8 cellular contexts compared by ENCODE assay signal in the genomic region with DNA sequence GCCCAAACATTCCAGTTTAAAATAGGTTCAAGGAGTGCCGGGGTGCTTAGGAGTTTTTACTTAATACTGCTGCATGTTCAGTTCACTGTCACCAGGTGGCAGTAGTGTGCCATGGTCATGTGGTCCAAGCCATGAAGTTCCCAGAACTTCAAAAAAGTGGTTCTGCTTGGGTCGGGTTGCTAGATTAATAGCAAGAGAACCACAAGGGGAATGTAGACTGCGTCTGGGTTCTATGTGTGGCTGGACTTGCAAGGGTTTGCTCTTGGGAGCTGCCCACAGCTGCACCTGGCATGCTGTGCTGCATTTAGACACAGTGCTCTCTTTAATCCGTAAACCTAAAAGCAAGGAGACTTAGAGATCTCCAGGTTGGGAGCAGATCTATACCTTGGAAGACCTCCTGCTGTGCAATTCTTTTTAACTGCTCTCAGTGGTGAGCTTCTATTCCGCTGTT. TPM values are rescaled to one million over a fixed set of nuclear protein-coding genes. Genes with fewer than 3 reads are reported as not detected.
DNase-seq lines count a peak whose midpoint lies in the region; ATAC-seq, FAIRE-seq and TF ChIP-seq lines count a peak whose summit lies in the region.

No MANE protein-coding gene starts in this region.

- no peaks in the 10 kb centered on the region for H3K79me1 ChIP-seq in H1 (ENCODE audit: low read depth, low read length)
- H3K79me1 ChIP-seq in mesendoderm (ENCODE audit: low read length) = no peaks in the 10 kb centered on the region

- H3K27ac Mint-ChIP-seq in stimulated activated naive CD8-positive, alpha-beta T cell treated with anti-CD3 and anti-CD28 coated beads, Interleukin-15, amount 100 ng/mL, for 72 hours = no peak overlapping the region

- H3K27me3 ChIP-seq in BJ (ENCODE audit: control insufficient read depth, insufficient read depth, low read length) (peaks cover 20% of the 10 kb centered on the region), H1 (replicated peaks in 1 of 4; ENCODE audit: control insufficient read depth in 3 of 4, extremely low read depth in 1 of 4, insufficient read depth in 3 of 4, low read length in 3 of 4) (peaks cover under 1 to 15% (median 7%) of the 10 kb centered on the region in 4 experiments), mesendoderm (ENCODE audit: insufficient read depth, low read length, poor library complexity) (no peaks in the 10 kb centered on the region)

- no peak for DNase-seq in BJ (ENCODE audit: low read depth)
- DNase-seq in NCI-H2107 (lab: John Stamatoyannopoulos, UW) = peak; percentile 11
- DNase-seq in activated CD4-positive, alpha-beta T cell treated with anti-CD3 and anti-CD28 coated beads for 48 hours = peak; percentile 60
- peak in 1 of 2 experiments; percentile 63 for DNase-seq in H1 (ENCODE audit: low read depth in 1 of 2, low spot score in 2 of 2)
- peak; percentile 81 for DNase-seq in mesendoderm
- peak; percentile 32 to 42 for DNase-seq in stimulated activated naive CD8-positive, alpha-beta T cell treated with anti-CD3 and anti-CD28 coated beads, Interleukin-15, amount 100 ng/mL, for 72 hours

- H3K4ac ChIP-seq in H1 (replicated peaks; ENCODE audit: insufficient read length, low read depth, low read length) (no peak overlapping the region), mesendoderm (ENCODE audit: low read depth, low read length) (no peak overlapping the region)

- FAIRE-seq in H1 (lab: Jason Lieb, UNC) = peak; percentile 94

- H3K27ac ChIP-seq in H1 (ENCODE audit: low read depth, low read length) (no peak overlapping the region), mesendoderm (ENCODE audit: low read depth, low read length) (no peak overlapping the region)

- H3K4me3 ChIP-seq in BJ (ENCODE audit: low read depth, low read length) (no peak overlapping the region), H1 (ENCODE audit: extremely low read depth in 1 of 4, insufficient read depth in 2 of 4, low read depth in 3 of 4, low read length in 4 of 4) (no peak overlapping the region), mesendoderm (ENCODE audit: low read length) (no peak overlapping the region)

- no peak overlapping the region; a peak in 2 of 4 replicates for H3K4me2 ChIP-seq in H1 (ENCODE audit: insufficient read depth in 1 of 2, low read depth in 2 of 2, low read length in 2 of 2)
- H3K4me2 ChIP-seq in mesendoderm (ENCODE audit: low read length) = no peak overlapping the region

- no peak overlapping the region for H3K23ac ChIP-seq in H1 (ENCODE audit: insufficient read length)
- no peak overlapping the region for H3K23ac ChIP-seq in mesendoderm (ENCODE audit: low read length)

- H3K4me1 ChIP-seq in H1 (replicated peaks in 1 of 4; ENCODE audit: control insufficient read depth in 3 of 4, insufficient read depth in 4 of 4, low read length in 3 of 4) (peaks cover 0 to 7% (median 4%) of the 10 kb centered on the region in 4 experiments; a peak in 6 of 7 replicates), mesendoderm (ENCODE audit: control insufficient read depth, low read depth, low read length) (no peaks in the 10 kb centered on the region)

- no peak overlapping the region for H3K9ac ChIP-seq in H1 (replicated peaks in 1 of 4; ENCODE audit: extremely low read depth in 1 of 4, low read depth in 3 of 4, low read length in 3 of 4)
- no peak overlapping the region for H3K9ac ChIP-seq in mesendoderm (ENCODE audit: low read length)

- H3K36me3 ChIP-seq in BJ (ENCODE audit: control insufficient read depth, insufficient read depth, low read length) (no peaks in the 10 kb centered on the region), H1 (ENCODE audit: control insufficient read depth in 2 of 4, insufficient read depth in 4 of 4, low read length in 3 of 4) (no peaks in the 10 kb centered on the region), mesendoderm (ENCODE audit: control insufficient read depth, insufficient read depth, low read length) (no peaks in the 10 kb centered on the region)

- no peak for TF ChIP-seq EP300 in H1 (IDR thresholded peaks at IDR 0.05; ENCODE audit: borderline replicate concordance in 1 of 2, low read depth in 2 of 2, low read length in 2 of 2)

- H3K4me3 Mint-ChIP-seq in stimulated activated naive CD8-positive, alpha-beta T cell treated with anti-CD3 and anti-CD28 coated beads, Interleukin-15, amount 100 ng/mL, for 72 hours = no peak overlapping the region

- peaks cover 23% of the 10 kb centered on the region for H3K27me3 Mint-ChIP-seq in stimulated activated naive CD8-positive, alpha-beta T cell treated with anti-CD3 and anti-CD28 coated beads, Interleukin-15, amount 100 ng/mL, for 72 hours

- H4K20me1 ChIP-seq in H1 (replicated peaks in 1 of 2; ENCODE audit: control insufficient read depth in 1 of 2, insufficient read depth in 2 of 2, low read length in 2 of 2) = no peaks in the 10 kb centered on the region

- H4K8ac ChIP-seq in H1 (ENCODE audit: extremely low read depth, insufficient read depth, low read length) (no peak overlapping the region), mesendoderm (ENCODE audit: low read depth, low read length) (no peak overlapping the region)

- TF ChIP-seq POLR2A in H1 (IDR thresholded peaks at IDR 0.05; ENCODE audit: control extremely low read depth in 1 of 2, low read depth in 2 of 2, low read length in 2 of 2) = no peak

- H4K91ac ChIP-seq in H1 (replicated peaks; ENCODE audit: insufficient read length, low read length) = no peak overlapping the region

- TF ChIP-seq RAD21 in H1 (IDR thresholded peaks at IDR 0.05 in 1 of 2, conservative IDR thresholded peaks at IDR 0.05 in 1 of 2; ENCODE audit: low read depth in 2 of 2, low read length in 2 of 2) = peak; percentile 91 to 93

- H2BK120ac ChIP-seq in H1 (replicated peaks; ENCODE audit: low read depth, low read length) = no peak overlapping the region
- no peak overlapping the region for H2BK120ac ChIP-seq in mesendoderm (ENCODE audit: low read depth, low read length)

- H3K18ac ChIP-seq in H1 (ENCODE audit: extremely low read depth, low read length) = no peak overlapping the region
- H3K18ac ChIP-seq in mesendoderm (ENCODE audit: low read length) = no peak overlapping the region

- H3K14ac ChIP-seq in H1 (ENCODE audit: insufficient read length) = no peak overlapping the region

- 53% methylated on average over 5 of the region's 5 CpGs; no CpG with 5 or more reads in 1 of the 2 experiments for WGBS in H1 (ENCODE audit: extremely low coverage in 1 of 2, insufficient coverage in 1 of 2, insufficient read length in 1 of 2, insufficient replicate concordance in 2 of 2, low coverage in 1 of 2, low lambda C conversion rate in 2 of 2, missing lambda C conversion rate in 1 of 2), 2 experiments
- no CpG with 5 or more reads among the region's 5 CpGs for WGBS in mesendoderm (ENCODE audit: extremely low coverage, insufficient coverage, low lambda C conversion rate)

- H3K4me1 Mint-ChIP-seq in stimulated activated naive CD8-positive, alpha-beta T cell treated with anti-CD3 and anti-CD28 coated beads, Interleukin-15, amount 100 ng/mL, for 72 hours = no peaks in the 10 kb centered on the region

- H2AK5ac ChIP-seq in H1 (ENCODE audit: low read depth, low read length) (no peak overlapping the region), mesendoderm (ENCODE audit: low read length) (no peak overlapping the region)

- H2BK15ac ChIP-seq in H1 (ENCODE audit: low read length) (no peak overlapping the region), mesendoderm (replicated peaks; ENCODE audit: low read depth) (no peak overlapping the region)

- ATAC-seq in GM21390 (IDR thresholded peaks at IDR 0.05; ENCODE audit: unreplicated experiment) = peak; percentile 57
- ATAC-seq in stimulated activated naive CD8-positive, alpha-beta T cell treated with anti-CD3 and anti-CD28 coated beads, Interleukin-15, amount 100 ng/mL, for 72 hours = no peak
- ATAC-seq in HG03135 (IDR thresholded peaks at IDR 0.05; ENCODE audit: unreplicated experiment) = no peak

- H3K23me2 ChIP-seq in H1 (ENCODE audit: low read depth, low read length) = no peaks in the 10 kb centered on the region; the same call in 1 of the 2 replicates

- H3K56ac ChIP-seq in H1 (replicated peaks; ENCODE audit: insufficient read length, low read depth, low read length) = no peak overlapping the region
- no peak overlapping the region for H3K56ac ChIP-seq in mesendoderm (ENCODE audit: low read length)

- TF ChIP-seq CTCF in BJ (IDR thresholded peaks at IDR 0.05; ENCODE audit: insufficient read depth, low read depth, low read length) (peak; percentile 87), H1 (IDR thresholded peaks at IDR 0.05; ENCODE audit: control extremely low read depth in 1 of 3, insufficient read depth in 1 of 3, low read depth in 1 of 3, low read length in 3 of 3) (peak; percentile 59 to 82 (median 81))

- CTCF ChIA-PET in BJ (lab: Yijun Ruan, JAX) (interaction anchor here (0.7 to 6.1 kb wide), 22 partner anchors 9 to 1120 kb away, joined by 3 to 83 read pairs (median 5); no protein-coding TSS in a partner anchor), H1 (lab: Charles Lee; ENCODE audit: partially characterized antibody) (interaction anchor here (0.7 to 11.3 kb wide), 45 partner anchors 9 to 462 kb away, joined by 3 to 101 read pairs (median 6); no protein-coding TSS in a partner anchor)

- no peaks in the 10 kb centered on the region for H3K9me3 Mint-ChIP-seq in stimulated activated naive CD8-positive, alpha-beta T cell treated with anti-CD3 and anti-CD28 coated beads, Interleukin-15, amount 100 ng/mL, for 72 hours

- H3K79me2 ChIP-seq in H1 (ENCODE audit: control insufficient read depth in 1 of 2, insufficient read depth in 2 of 2, low read length in 2 of 2) (no peaks in the 10 kb centered on the region), mesendoderm (ENCODE audit: control insufficient read depth, insufficient read depth, low read length) (no peaks in the 10 kb centered on the region)

- H2BK20ac ChIP-seq in H1 (ENCODE audit: low read length) = no peak overlapping the region

- H3K9me3 ChIP-seq in H1 (ENCODE audit: insufficient read depth in 2 of 2, low read depth in 1 of 2, low read length in 1 of 2) = no peaks in the 10 kb centered on the region

- H4K5ac ChIP-seq in H1 (ENCODE audit: insufficient read length, low read depth, low read length) (no peak overlapping the region), mesendoderm (ENCODE audit: low read length) (no peak overlapping the region)

- POLR2A ChIA-PET in BJ (lab: Charles Lee) = no interaction called here
- POLR2A ChIA-PET in H1 (lab: Charles Lee; ENCODE audit: partially characterized antibody) = interaction anchor here (0.6 to 1.0 kb wide), 2 partner anchors 80 to 274 kb away, joined by 3 read pairs; no protein-coding TSS in a partner anchor

- H2AFZ ChIP-seq in H1 (ENCODE audit: low read length) = 0 out of 2 replicates have a peak overlapping the region, but pooled peaks have one; percentile 20

- H2BK12ac ChIP-seq in H1 (ENCODE audit: low read depth, low read length) = no peak overlapping the region; the same call in 1 of the 2 replicates

- H2BK5ac ChIP-seq in H1 (ENCODE audit: low read depth, low read length) (no peak overlapping the region), mesendoderm (ENCODE audit: low read length) (no peak overlapping the region)

RNA-seq across cellular contexts. Expression of gene SPON1, which starts 6.5 kb away (rescaled TPM):
- polyA plus RNA-seq in BJ (2011; rRNA removed) (not detected in 2 replicates), H1 (2011; rRNA removed) (1.5 and 2.0 TPM in 2 replicates)
- polyA minus RNA-seq in BJ (2011; rRNA and poly(A)+ RNA removed) = not detected in 2 replicates
- total RNA-seq in H1 (2021; fragmentation: NEBNext Ultra II Directional; extraction: Animal tissue kit (Norgen Biotek cat#: 25700)) = 4.3 and 5.4 TPM in 2 replicates
- polyA plus RNA-seq in H1 (2011; cell fraction: cytosol; rRNA removed) = 2.3 TPM
- polyA plus RNA-seq in H1 (2011; cell fraction: nucleus; rRNA removed) = 3.5 TPM
- 2.6 to 3.4 TPM (median 2.6 TPM) in 4 replicates for polyA plus RNA-seq in H1 (2012, experiment 1 of 2)
- polyA plus RNA-seq in H1 (2012, experiment 2 of 2) = 0.96 TPM
- polyA plus RNA-seq in H1 (2013, experiment 1 of 2) = 5.7 TPM
- polyA plus RNA-seq in H1 (2013, experiment 2 of 2) = 5.9 TPM
- polyA minus RNA-seq in H1 (2011; rRNA and poly(A)+ RNA removed) = 3.6 and 4.6 TPM in 2 replicates
- polyA minus RNA-seq in H1 (2011; cell fraction: cytosol; rRNA and poly(A)+ RNA removed) = 2.7 TPM
- polyA minus RNA-seq in H1 (2011; cell fraction: nucleus; rRNA and poly(A)+ RNA removed) = 2.4 TPM
- 5.4 TPM for polyA plus RNA-seq in mesendoderm (2013, experiment 1 of 2)
- 5.8 TPM for polyA plus RNA-seq in mesendoderm (2013, experiment 2 of 2)
